ENCODE assay signal across 8 cellular contexts in genomic region chr11:2902784-2903671, GRCh38.
A peak's percentile ranks its signal among the peaks of the same experiment; 100 is the strongest.
DNase-seq lines count a peak whose midpoint lies in the region; ATAC-seq and TF ChIP-seq lines count a peak whose summit lies in the region.

No MANE protein-coding gene starts in this region.

- peaks cover 9% of the 10 kb centered on the region for H3K9me3 Mint-ChIP-seq in T-helper 1 cell treated with Interleukin-12 subunit alpha and Interleukin-12 subunit beta and Interleukin-4 antibody, amounts not matched to agents 30 μg/mL and 1 μg/mL, for 36 hours
- H3K9me3 Mint-ChIP-seq in stimulated activated naive CD8-positive, alpha-beta T cell treated with anti-CD3 and anti-CD28 coated beads, Interleukin-15, amount 100 ng/mL, for 72 hours: peaks cover 5 to 29% of the 10 kb centered on the region in 2 donors

- peaks cover 2% of the 10 kb centered on the region for H3K9me3 ChIP-seq in iPS-18c (ENCODE audit: control insufficient read depth, insufficient read depth, low read length)

- peaks cover 10% of the 10 kb centered on the region for H3K36me3 Mint-ChIP-seq in T-helper 1 cell treated with Interleukin-12 subunit alpha and Interleukin-12 subunit beta and Interleukin-4 antibody, amounts not matched to agents 30 μg/mL and 1 μg/mL, for 36 hours (ENCODE audit: low read depth)

- peak overlapping the region; percentile 71 for H3K4me3 ChIP-seq in iPS-18c (ENCODE audit: insufficient read depth, low read depth, low read length)

- peak overlapping the region; percentile 61 for H3K27ac Mint-ChIP-seq in T-helper 1 cell treated with Interleukin-12 subunit alpha and Interleukin-12 subunit beta and Interleukin-4 antibody, amounts not matched to agents 30 μg/mL and 1 μg/mL, for 36 hours
- H3K27ac Mint-ChIP-seq in stimulated activated naive CD8-positive, alpha-beta T cell treated with anti-CD3 and anti-CD28 coated beads, Interleukin-15, amount 100 ng/mL, for 72 hours: no peak overlapping the region

- no peak for ATAC-seq in stimulated activated naive CD8-positive, alpha-beta T cell treated with anti-CD3 and anti-CD28 coated beads, Interleukin-15, amount 100 ng/mL, for 72 hours
- no peak for ATAC-seq in GM19397 (IDR thresholded peaks at IDR 0.05; ENCODE audit: unreplicated experiment)

- H3K4me3 Mint-ChIP-seq in T-helper 1 cell treated with Interleukin-12 subunit alpha and Interleukin-12 subunit beta and Interleukin-4 antibody, amounts not matched to agents 30 μg/mL and 1 μg/mL, for 36 hours: peak overlapping the region; percentile 65
- H3K4me3 Mint-ChIP-seq in stimulated activated naive CD8-positive, alpha-beta T cell treated with anti-CD3 and anti-CD28 coated beads, Interleukin-15, amount 100 ng/mL, for 72 hours: peak overlapping the region; percentile 67 to 75

- H3K4me1 Mint-ChIP-seq in T-helper 1 cell treated with Interleukin-12 subunit alpha and Interleukin-12 subunit beta and Interleukin-4 antibody, amounts not matched to agents 30 μg/mL and 1 μg/mL, for 36 hours (ENCODE audit: low read depth): peaks cover 38% of the 10 kb centered on the region
- peaks cover 41% of the 10 kb centered on the region for H3K4me1 Mint-ChIP-seq in stimulated activated naive CD8-positive, alpha-beta T cell treated with anti-CD3 and anti-CD28 coated beads, Interleukin-15, amount 100 ng/mL, for 72 hours

- in situ Hi-C loops in GM13977 (cut with MboI; ENCODE audit: low pct_unique_long_range_greater_than_20kb, low sequenced_read_pairs, unreplicated experiment): no loop called here

- H3K27me3 Mint-ChIP-seq in T-helper 1 cell treated with Interleukin-12 subunit alpha and Interleukin-12 subunit beta and Interleukin-4 antibody, amounts not matched to agents 30 μg/mL and 1 μg/mL, for 36 hours (ENCODE audit: low read depth): no peaks in the 10 kb centered on the region
- no peaks in the 10 kb centered on the region for H3K27me3 Mint-ChIP-seq in stimulated activated naive CD8-positive, alpha-beta T cell treated with anti-CD3 and anti-CD28 coated beads, Interleukin-15, amount 100 ng/mL, for 72 hours

- no peak for DNase-seq in T-helper 1 cell
- DNase-seq in stimulated activated naive CD8-positive, alpha-beta T cell treated with anti-CD3 and anti-CD28 coated beads, Interleukin-15, amount 100 ng/mL, for 72 hours: no peak
- DNase-seq in superior temporal gyrus (ENCODE audit: extremely low spot score): no peak
- no peak for DNase-seq in GM13977 (ENCODE audit: low spot score)

- peak overlapping the region; percentile 54; the same call in 1 of the 2 replicates for H3K27ac ChIP-seq in VCaP

- TF ChIP-seq CTCF in VCaP (conservative IDR thresholded peaks at IDR 0.05): no peak
- no peak for TF ChIP-seq CTCF in GM13977 (IDR thresholded peaks at IDR 0.05; ENCODE audit: extremely low read depth, insufficient read depth, missing control alignments)
